1 cellular context compared by ENCODE assay signal in genomic region chr19:12400618-12401502, GRCh38.
TF ChIP-seq lines count a peak whose summit lies in the region.

TSS of gene ZNF799 (minus strand) at chr19:12401271. CDS start at chr19:12401070, 201 bp downstream.

TF ChIP-seq in HepG2, 621 proteins besides CTCF, POLR2A, EP300 and RAD21 (continued from another document and continues in another):
- TF ChIP-seq EZH2 (conservative IDR thresholded peaks at IDR 0.05; ENCODE audit: low read depth, low read length) (no peak), ZNF543 (CRISPR knock-in tag; IDR thresholded peaks at IDR 0.05) (no peak; the same call in none of the 2 replicates), TAF15 (IDR thresholded peaks at IDR 0.05; ENCODE audit: low read depth, low read length, poor library complexity, severe bottlenecking) (no peak), SMAD3 (CRISPR knock-in tag; IDR thresholded peaks at IDR 0.05) (no peak), GZF1 (CRISPR knock-in tag; IDR thresholded peaks at IDR 0.05) (no peak), ZNF609 (CRISPR knock-in tag; IDR thresholded peaks at IDR 0.05; ENCODE audit: borderline replicate concordance) (no peak; the same call in none of the 2 replicates), ZNF451 (CRISPR knock-in tag; IDR thresholded peaks at IDR 0.05) (no peak), ZSCAN22 (CRISPR knock-in tag; IDR thresholded peaks at IDR 0.05) (no peak), ZNF20 (CRISPR knock-in tag; IDR thresholded peaks at IDR 0.05) (no peak), MAFG (CRISPR knock-in tag; IDR thresholded peaks at IDR 0.05) (no peak), SIX1 (CRISPR knock-in tag; IDR thresholded peaks at IDR 0.05; ENCODE audit: borderline replicate concordance) (no peak), MAX (IDR thresholded peaks at IDR 0.05) (peak; percentile 40; the same call in 1 of the 2 replicates), ZNF660 (CRISPR knock-in tag; IDR thresholded peaks at IDR 0.05; ENCODE audit: borderline replicate concordance, low read depth) (no peak), KDM4B (CRISPR knock-in tag; IDR thresholded peaks at IDR 0.05) (no peak), ZNF773 (CRISPR knock-in tag; IDR thresholded peaks at IDR 0.05; ENCODE audit: borderline replicate concordance) (no peak), ZNF564 (CRISPR knock-in tag; IDR thresholded peaks at IDR 0.05) (no peak), ZFP82 (CRISPR knock-in tag; IDR thresholded peaks at IDR 0.05; ENCODE audit: borderline replicate concordance) (no peak), ARID4A (CRISPR knock-in tag; IDR thresholded peaks at IDR 0.05; ENCODE audit: borderline replicate concordance) (peak; percentile 92), ISL2 (CRISPR knock-in tag; IDR thresholded peaks at IDR 0.05) (no peak; the same call in 1 of the 2 replicates), PBX3 (CRISPR knock-in tag; IDR thresholded peaks at IDR 0.05; ENCODE audit: borderline replicate concordance) (peak; percentile 38; the same call in 1 of the 2 replicates), GTF3A (CRISPR knock-in tag; conservative IDR thresholded peaks at IDR 0.05) (no peak), ZGPAT (CRISPR knock-in tag; IDR thresholded peaks at IDR 0.05) (no peak; the same call in none of the 2 replicates), ZKSCAN1 (IDR thresholded peaks at IDR 0.05; ENCODE audit: low read length) (no peak), BORCS8-MEF2B (CRISPR knock-in tag; IDR thresholded peaks at IDR 0.05) (no peak), ZNF18 (CRISPR knock-in tag; IDR thresholded peaks at IDR 0.05; ENCODE audit: insufficient replicate concordance) (no peak), ZNF570 (CRISPR knock-in tag; IDR thresholded peaks at IDR 0.05; ENCODE audit: borderline replicate concordance) (no peak), FOXA3 (CRISPR knock-in tag; IDR thresholded peaks at IDR 0.05) (no peak), POLR2AphosphoS2 (IDR thresholded peaks at IDR 0.05; ENCODE audit: low read depth, low read length) (no peak), RNF219 (CRISPR knock-in tag; IDR thresholded peaks at IDR 0.05) (no peak), KLF9 (CRISPR knock-in tag; IDR thresholded peaks at IDR 0.05; ENCODE audit: low read depth) (no peak), GFI1 (CRISPR knock-in tag; IDR thresholded peaks at IDR 0.05; ENCODE audit: borderline replicate concordance) (0 out of 2 replicates have a peak, but pooled peaks have one; percentile 17), GPBP1L1 (CRISPR knock-in tag; IDR thresholded peaks at IDR 0.05) (no peak), REL (CRISPR knock-in tag; conservative IDR thresholded peaks at IDR 0.05) (peak; percentile 68; the same call in 1 of the 2 replicates), GTF2F1 (IDR thresholded peaks at IDR 0.05; ENCODE audit: low read length) (no peak), CC2D1A (CRISPR knock-in tag; IDR thresholded peaks at IDR 0.05) (no peak), ZBTB3 (CRISPR knock-in tag; IDR thresholded peaks at IDR 0.05; ENCODE audit: borderline replicate concordance, low read depth) (no peak), ARNT (IDR thresholded peaks at IDR 0.05) (no peak), GMEB2 (CRISPR knock-in tag; IDR thresholded peaks at IDR 0.05; ENCODE audit: low read depth) (no peak), ZNF276 (CRISPR knock-in tag; IDR thresholded peaks at IDR 0.05; ENCODE audit: low read depth) (no peak), FIP1L1 (IDR thresholded peaks at IDR 0.05; ENCODE audit: borderline replicate concordance, insufficient read depth, low read depth, low read length) (no peak), CREB1 (IDR thresholded peaks at IDR 0.05) (peak; percentile 48), CREB1 (CRISPR knock-in tag; IDR thresholded peaks at IDR 0.05) (peak; percentile 73), NCOA2 (CRISPR knock-in tag; IDR thresholded peaks at IDR 0.05) (peak; percentile 33; the same call in 1 of the 2 replicates)
